ENCODE assay signal across 8 cellular contexts in the genomic region with DNA sequence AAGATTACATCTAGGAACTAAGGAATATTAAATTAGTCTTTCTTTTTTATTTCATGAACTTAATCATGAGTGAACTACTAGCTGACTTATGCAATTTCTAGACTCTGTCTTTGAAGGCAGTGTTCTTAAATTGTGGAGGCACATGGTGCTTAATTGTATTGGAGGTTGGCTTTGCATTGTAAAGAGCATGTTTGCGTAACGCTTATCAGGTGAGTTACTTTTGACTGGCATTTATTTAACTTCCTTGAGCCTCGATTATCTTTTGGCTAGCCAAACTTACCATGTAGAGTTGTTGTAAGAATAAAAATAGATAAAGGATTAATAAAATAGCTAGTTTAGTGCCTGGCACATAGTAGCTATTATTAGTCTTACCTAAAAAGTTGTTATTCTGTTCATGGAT.
"Had no signal": no experiment of that assay in that cellular context is flagged by ENCODE, and none has a peak within 500 bp of the region (broad histone marks: within the 10 kb centered on the region; RNA-seq: fewer than 3 reads in every experiment).

No MANE protein-coding gene starts in this region.

- DNase-seq: GM23248, GOT3, H7, H9, HCEC 1CT, HFFc6 had no signal

- H3K27ac Mint-ChIP-seq: GM23338, H9, HFFc6 had no signal

- H3K27ac ChIP-seq: GM23248 had no signal

- H3K4me1 Mint-ChIP-seq: GM23338, H9 had no signal

- H3K4me3 Mint-ChIP-seq: GM23338, H9, HFFc6 had no signal

- ATAC-seq: GM23338, HCT116 had no signal
